20 cellular contexts compared by ENCODE assay signal in genomic region chr12:126999352-126999751, GRCh38.
A peak's percentile ranks its signal among the peaks of the same experiment; 100 is the strongest.
DNase-seq lines count a peak whose midpoint lies in the region; ATAC-seq, FAIRE-seq and TF ChIP-seq lines count a peak whose summit lies in the region.
"Had no signal": no experiment of that assay in that cellular context is flagged by ENCODE, and none has a peak within 500 bp of the region (broad histone marks: within the 10 kb centered on the region; RNA-seq: fewer than 3 reads in every experiment).

No MANE protein-coding gene starts in this region.

- no peak for FAIRE-seq in K562 (lab: Jason Lieb, UNC)
- FAIRE-seq: A549, GM12892 had no signal

- H3K79me2 ChIP-seq in K562 (ENCODE audit: control insufficient read depth, insufficient read depth, low read length) (no peaks in the 10 kb centered on the region), neural progenitor cell (ENCODE audit: low read depth) (no peaks in the 10 kb centered on the region)

- no peak for DNase-seq in activated T-cell treated with anti-CD3 and anti-CD28 coated beads, Interleukin-2, amount 50 U/mL, for 72 hours
- no peak for DNase-seq in activated T-cell treated with anti-CD3 and anti-CD28 coated beads, Interleukin-2, amount 50 U/mL, for 24 hours
- DNase-seq in K562 (ENCODE audit: extremely low read depth in 1 of 4, low spot score in 3 of 4), result no peak
- no peak for DNase-seq in neural progenitor cell (ENCODE audit: low spot score)
- DNase-seq in AG08396 (ENCODE audit: low spot score), result no peak
- DNase-seq: 8988T; ACHN; C1 segment of cervical spinal cord; Calu3; CD4-positive, alpha-beta memory T cell; COR-L47; DMS79 treated with DMSO at 0.1 percent for 48 hours; GF-D8; H9 had no signal

- no peaks in the 10 kb centered on the region for H3K27me3 Mint-ChIP-seq in activated T-cell treated with anti-CD3 and anti-CD28 coated beads, Interleukin-2, amount 50 U/mL, for 72 hours (ENCODE audit: low read depth)
- H3K27me3 Mint-ChIP-seq in activated T-cell treated with anti-CD3 and anti-CD28 coated beads, Interleukin-2, amount 50 U/mL, for 24 hours, result peaks cover 4% of the 10 kb centered on the region
- peaks cover 2% of the 10 kb centered on the region for H3K27me3 Mint-ChIP-seq in neural progenitor cell (ENCODE audit: insufficient read depth, low read depth)

- H3K36me3 Mint-ChIP-seq in activated T-cell treated with anti-CD3 and anti-CD28 coated beads, Interleukin-2, amount 50 U/mL, for 72 hours (ENCODE audit: insufficient read depth in 2 of 2), result no peaks in the 10 kb centered on the region
- H3K36me3 Mint-ChIP-seq in activated T-cell treated with anti-CD3 and anti-CD28 coated beads, Interleukin-2, amount 50 U/mL, for 24 hours (ENCODE audit: low read depth), result no peaks in the 10 kb centered on the region
- no peaks in the 10 kb centered on the region for H3K36me3 Mint-ChIP-seq in neural progenitor cell
- H3K36me3 Mint-ChIP-seq: CD4-positive, alpha-beta memory T cell had no signal

- H3K9me3 ChIP-seq in K562 (replicated peaks; ENCODE audit: control insufficient read depth, insufficient read depth, low read depth, low read length), result peaks cover 8% of the 10 kb centered on the region
- no peaks in the 10 kb centered on the region for H3K9me3 ChIP-seq in neural progenitor cell (ENCODE audit: low read depth)
- H3K9me3 ChIP-seq: A549 had no signal

- intact Hi-C loops in K562 (cut with micrococcal nuclease), result loop anchor here (5.0 kb wide), 1 partner anchor 158 kb away; no protein-coding TSS in a partner anchor

- peaks cover 6% of the 10 kb centered on the region for H3F3A ChIP-seq in neural progenitor cell (ENCODE audit: low read depth)

- peak overlapping the region; percentile 58 for H3K27ac Mint-ChIP-seq in activated T-cell treated with anti-CD3 and anti-CD28 coated beads, Interleukin-2, amount 50 U/mL, for 72 hours
- no peak overlapping the region for H3K27ac Mint-ChIP-seq in activated T-cell treated with anti-CD3 and anti-CD28 coated beads, Interleukin-2, amount 50 U/mL, for 24 hours
- H3K27ac Mint-ChIP-seq in neural progenitor cell, result no peak overlapping the region
- H3K27ac Mint-ChIP-seq: CD4-positive, alpha-beta memory T cell; GM23338 had no signal

- in situ Hi-C loops in K562 (cut with MboI), result no loop called here

- BruUV-seq in K562 (replicated peaks; lab: Mats Ljungman, UMichigan), result no TSS peak

- TF ChIP-seq POLR2A in K562 (conservative IDR thresholded peaks at IDR 0.05), result no peak

- ATAC-seq in activated T-cell treated with anti-CD3 and anti-CD28 coated beads, Interleukin-2, amount 50 U/mL, for 72 hours (replicated peaks in 1 of 2), result peak in 1 of 2 donors; percentile 25
- ATAC-seq in K562, result no peak
- ATAC-seq in GM21515 (IDR thresholded peaks at IDR 0.05; ENCODE audit: unreplicated experiment), result no peak
- no peak for ATAC-seq in GM21360 (IDR thresholded peaks at IDR 0.05; ENCODE audit: unreplicated experiment)
- ATAC-seq: A549, GM23338, HCT116 had no signal

- H3K4me1 ChIP-seq in K562 (replicated peaks in 1 of 2; ENCODE audit: control insufficient read depth in 2 of 2, insufficient read depth in 2 of 2, low read length in 2 of 2) (peaks cover 0 to 12% of the 10 kb centered on the region in 2 experiments; a peak in 2 of 5 replicates), neural progenitor cell (peaks cover 35% of the 10 kb centered on the region)
- H3K4me1 ChIP-seq: A549 had no signal

- no peak overlapping the region for H3K4me2 ChIP-seq in K562 (ENCODE audit: insufficient read depth, low read length)
- H3K4me2 ChIP-seq in neural progenitor cell, result peak overlapping the region; percentile 10
- H3K4me2 ChIP-seq: A549, GM23338 had no signal

- TF ChIP-seq CTCF in K562 (IDR thresholded peaks at IDR 0.05 in 2 of 3, conservative IDR thresholded peaks at IDR 0.05 in 1 of 3; ENCODE audit: insufficient read depth in 2 of 3, low read depth in 1 of 3, low read length in 3 of 3), result no peak
- no peak for TF ChIP-seq CTCF in neural progenitor cell (IDR thresholded peaks at IDR 0.05)

- POLR2A ChIA-PET in K562 (lab: Yijun Ruan, JAX), result interaction anchor here (0.7 to 1.1 kb wide), 3 partner anchors 8 to 10 kb away, joined by 3 read pairs; no protein-coding TSS in a partner anchor

- WGBS in K562 (ENCODE audit: insufficient coverage, low coverage, missing lambda C conversion rate), result 59% methylated on average over 5 of the region's 5 CpGs

- H3K9ac ChIP-seq in K562 (ENCODE audit: insufficient read depth in 1 of 2, low read depth in 2 of 2, low read length in 2 of 2) (no peak overlapping the region), neural progenitor cell (no peak overlapping the region)

- no peaks in the 10 kb centered on the region for H3K36me3 ChIP-seq in K562 (ENCODE audit: control insufficient read depth, insufficient read depth, low read length)
- H3K36me3 ChIP-seq in neural progenitor cell, result no peaks in the 10 kb centered on the region

- TF ChIP-seq RAD21 in K562 (CRISPR knock-in tag; conservative IDR thresholded peaks at IDR 0.05 in 1 of 2, IDR thresholded peaks at IDR 0.05 in 1 of 2), result no peak

- peak overlapping the region; percentile 9; the same call in 1 of the 3 replicates for H3K27ac ChIP-seq in K562 (ENCODE audit: extremely low read depth, low read depth, low read length)
- no peak overlapping the region for H3K27ac ChIP-seq in neural progenitor cell
- H3K27ac ChIP-seq: A549 had no signal

- H4K20me1 ChIP-seq in K562 (replicated peaks; ENCODE audit: control insufficient read depth, insufficient read depth, low read length) (no peaks in the 10 kb centered on the region), neural progenitor cell (ENCODE audit: low read depth) (no peaks in the 10 kb centered on the region)

- peaks cover 0 to 2% of the 10 kb centered on the region in 2 donors for H3K9me3 Mint-ChIP-seq in activated T-cell treated with anti-CD3 and anti-CD28 coated beads, Interleukin-2, amount 50 U/mL, for 72 hours
- H3K9me3 Mint-ChIP-seq in activated T-cell treated with anti-CD3 and anti-CD28 coated beads, Interleukin-2, amount 50 U/mL, for 24 hours, result no peaks in the 10 kb centered on the region
- H3K9me3 Mint-ChIP-seq in neural progenitor cell, result no peaks in the 10 kb centered on the region
- H3K9me3 Mint-ChIP-seq: H9 had no signal

- H3K4me3 Mint-ChIP-seq in activated T-cell treated with anti-CD3 and anti-CD28 coated beads, Interleukin-2, amount 50 U/mL, for 72 hours, result no peak overlapping the region
- H3K4me3 Mint-ChIP-seq in activated T-cell treated with anti-CD3 and anti-CD28 coated beads, Interleukin-2, amount 50 U/mL, for 24 hours, result no peak overlapping the region
- no peak overlapping the region for H3K4me3 Mint-ChIP-seq in neural progenitor cell
- H3K4me3 Mint-ChIP-seq: CD4-positive, alpha-beta memory T cell; GM23338; H9 had no signal

- H3K4me1 Mint-ChIP-seq in activated T-cell treated with anti-CD3 and anti-CD28 coated beads, Interleukin-2, amount 50 U/mL, for 72 hours (ENCODE audit: low read depth), result no peaks in the 10 kb centered on the region
- peaks cover 1% of the 10 kb centered on the region for H3K4me1 Mint-ChIP-seq in activated T-cell treated with anti-CD3 and anti-CD28 coated beads, Interleukin-2, amount 50 U/mL, for 24 hours (ENCODE audit: low read depth)
- H3K4me1 Mint-ChIP-seq in neural progenitor cell, result peaks cover 23% of the 10 kb centered on the region
- H3K4me1 Mint-ChIP-seq: CD4-positive, alpha-beta memory T cell; GM23338 had no signal

- H3K4me3 ChIP-seq in K562 (no peak overlapping the region), neural progenitor cell (no peak overlapping the region)
- H3K4me3 ChIP-seq: A549, GM23338 had no signal

- H2AFZ ChIP-seq in K562 (ENCODE audit: low read depth, low read length) (no peak overlapping the region), neural progenitor cell (replicated peaks) (no peak overlapping the region)
- H2AFZ ChIP-seq: GM23338 had no signal

- CTCF ChIA-PET in K562 (lab: Yijun Ruan, JAX; ENCODE audit: low intra/inter-chr PET ratio), result no interaction called here

- H3K27me3 ChIP-seq in K562 (ENCODE audit: control insufficient read depth in 2 of 2, insufficient read depth in 2 of 2, low read length in 2 of 2), result no peaks in the 10 kb centered on the region
- no peaks in the 10 kb centered on the region for H3K27me3 ChIP-seq in neural progenitor cell

- no peak for TF ChIP-seq EP300 in K562 (IDR thresholded peaks at IDR 0.05; ENCODE audit: low read length)

- no peaks in the 10 kb centered on the region for H3K9me1 ChIP-seq in K562 (ENCODE audit: control insufficient read depth, insufficient read depth, low read length)

TF ChIP-seq in K562, 482 proteins besides CTCF, POLR2A, EP300 and RAD21:
- 0 out of 2 replicates have a peak, but pooled peaks have one; percentile 26 for TF ChIP-seq TGIF2 (CRISPR knock-in tag; IDR thresholded peaks at IDR 0.05)
- TF ChIP-seq NFE2 (IDR thresholded peaks at IDR 0.05; ENCODE audit: low read depth), result no peak
- no peak for TF ChIP-seq FOXK1 (CRISPR knock-in tag; IDR thresholded peaks at IDR 0.05; ENCODE audit: borderline replicate concordance)
- TF ChIP-seq MAFK (IDR thresholded peaks at IDR 0.05; ENCODE audit: low read length), result no peak
- TF ChIP-seq STAT6 (CRISPR knock-in tag; IDR thresholded peaks at IDR 0.05), result no peak
- no peak for TF ChIP-seq ZNF668 (CRISPR knock-in tag; IDR thresholded peaks at IDR 0.05)
- no peak for TF ChIP-seq ZNF583 (CRISPR knock-in tag; IDR thresholded peaks at IDR 0.05)
